Comparison of ENCODE assay signal across 1 cellular context in the genomic region with DNA sequence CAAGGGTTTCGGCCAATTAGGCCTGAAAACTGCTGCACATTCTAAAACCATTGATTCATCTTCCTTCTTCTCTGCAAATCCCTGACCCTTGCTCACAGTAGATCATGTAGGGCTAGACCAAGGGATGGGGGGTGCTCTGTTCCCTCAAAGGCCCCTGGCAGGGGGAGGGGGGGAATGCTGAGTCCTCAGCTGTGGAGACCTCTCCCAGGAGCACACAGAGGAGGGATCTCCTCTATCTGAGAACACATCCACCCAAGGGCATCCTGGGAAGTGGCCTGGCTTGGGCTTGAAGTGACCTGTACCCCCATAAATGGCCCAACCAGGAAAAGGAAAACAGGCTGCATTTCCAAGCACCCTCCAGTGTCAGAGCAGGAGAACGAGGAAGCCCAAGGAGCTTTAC.
TF ChIP-seq lines count a peak whose summit lies in the region.

No MANE protein-coding gene starts in this region.

TF ChIP-seq in HEK293, 187 proteins besides CTCF, POLR2A, EP300 and RAD21 (continued from another document):
- TF ChIP-seq, protein P1, sequence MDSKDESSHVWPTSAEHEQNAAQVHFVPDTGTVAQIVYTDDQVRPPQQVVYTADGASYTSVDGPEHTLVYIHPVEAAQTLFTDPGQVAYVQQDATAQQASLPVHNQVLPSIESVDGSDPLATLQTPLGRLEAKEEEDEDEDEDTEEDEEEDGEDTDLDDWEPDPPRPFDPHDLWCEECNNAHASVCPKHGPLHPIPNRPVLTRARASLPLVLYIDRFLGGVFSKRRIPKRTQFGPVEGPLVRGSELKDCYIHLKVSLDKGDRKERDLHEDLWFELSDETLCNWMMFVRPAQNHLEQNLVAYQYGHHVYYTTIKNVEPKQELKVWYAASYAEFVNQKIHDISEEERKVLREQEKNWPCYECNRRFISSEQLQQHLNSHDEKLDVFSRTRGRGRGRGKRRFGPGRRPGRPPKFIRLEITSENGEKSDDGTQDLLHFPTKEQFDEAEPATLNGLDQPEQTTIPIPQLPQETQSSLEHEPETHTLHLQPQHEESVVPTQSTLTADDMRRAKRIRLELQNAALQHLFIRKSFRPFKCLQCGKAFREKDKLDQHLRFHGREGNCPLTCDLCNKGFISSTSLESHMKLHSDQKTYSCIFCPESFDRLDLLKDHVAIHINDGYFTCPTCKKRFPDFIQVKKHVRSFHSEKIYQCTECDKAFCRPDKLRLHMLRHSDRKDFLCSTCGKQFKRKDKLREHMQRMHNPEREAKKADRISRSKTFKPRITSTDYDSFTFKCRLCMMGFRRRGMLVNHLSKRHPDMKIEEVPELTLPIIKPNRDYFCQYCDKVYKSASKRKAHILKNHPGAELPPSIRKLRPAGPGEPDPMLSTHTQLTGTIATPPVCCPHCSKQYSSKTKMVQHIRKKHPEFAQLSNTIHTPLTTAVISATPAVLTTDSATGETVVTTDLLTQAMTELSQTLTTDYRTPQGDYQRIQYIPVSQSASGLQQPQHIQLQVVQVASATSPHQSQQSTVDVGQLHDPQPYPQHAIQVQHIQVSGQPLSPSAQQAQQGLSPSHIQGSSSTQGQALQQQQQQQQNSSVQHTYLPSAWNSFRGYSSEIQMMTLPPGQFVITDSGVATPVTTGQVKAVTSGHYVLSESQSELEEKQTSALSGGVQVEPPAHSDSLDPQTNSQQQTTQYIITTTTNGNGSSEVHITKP (tag by site-specific recombination; IDR thresholded peaks at IDR 0.05): peak; percentile 91
- TF ChIP-seq ZNF473 (tag by site-specific recombination; IDR thresholded peaks at IDR 0.05): no peak
- TF ChIP-seq ZNF121 (tag by site-specific recombination; IDR thresholded peaks at IDR 0.05): no peak
